In genomic region chr10:73495226-73495883, GRCh38 we compare ENCODE assay signal across 1 cellular context.
TF ChIP-seq lines count a peak whose summit lies in the region.

No MANE protein-coding gene starts in this region.

TF ChIP-seq in HEK293, 187 proteins besides CTCF, POLR2A, EP300 and RAD21 (continued from another document and continues in another):
- TF ChIP-seq, protein P1, sequence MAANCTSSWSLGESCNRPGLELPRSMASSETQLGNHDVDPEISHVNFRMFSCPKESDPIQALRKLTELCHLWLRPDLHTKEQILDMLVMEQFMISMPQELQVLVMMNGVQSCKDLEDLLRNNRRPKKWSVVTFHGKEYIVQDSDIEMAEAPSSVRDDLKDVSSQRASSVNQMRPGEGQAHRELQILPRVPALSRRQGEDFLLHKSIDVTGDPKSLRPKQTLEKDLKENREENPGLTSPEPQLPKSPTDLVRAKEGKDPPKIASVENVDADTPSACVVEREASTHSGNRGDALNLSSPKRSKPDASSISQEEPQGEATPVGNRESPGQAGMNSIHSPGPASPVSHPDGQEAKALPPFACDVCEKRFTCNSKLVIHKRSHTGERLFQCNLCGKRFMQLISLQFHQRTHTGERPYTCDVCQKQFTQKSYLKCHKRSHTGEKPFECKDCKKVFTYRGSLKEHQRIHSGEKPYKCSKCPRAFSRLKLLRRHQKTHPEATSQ (tag by site-specific recombination; IDR thresholded peaks at IDR 0.05), result no peak
- no peak for TF ChIP-seq ZNF350 (tag by site-specific recombination; IDR thresholded peaks at IDR 0.05)
- no peak for TF ChIP-seq ZNF837 (tag by site-specific recombination; IDR thresholded peaks at IDR 0.05)
- TF ChIP-seq ZNF510 (tag by site-specific recombination; IDR thresholded peaks at IDR 0.05; ENCODE audit: insufficient replicate concordance), result no peak
- no peak for TF ChIP-seq ZNF658 (tag by site-specific recombination; IDR thresholded peaks at IDR 0.05)
- TF ChIP-seq ZNF664 (tag by site-specific recombination; IDR thresholded peaks at IDR 0.05), result no peak
- no peak for TF ChIP-seq ZNF221 (tag by site-specific recombination; IDR thresholded peaks at IDR 0.05; ENCODE audit: borderline replicate concordance)
- no peak for TF ChIP-seq ATF2 (tag by site-specific recombination; IDR thresholded peaks at IDR 0.05; ENCODE audit: low read depth)
- TF ChIP-seq, protein P2, sequence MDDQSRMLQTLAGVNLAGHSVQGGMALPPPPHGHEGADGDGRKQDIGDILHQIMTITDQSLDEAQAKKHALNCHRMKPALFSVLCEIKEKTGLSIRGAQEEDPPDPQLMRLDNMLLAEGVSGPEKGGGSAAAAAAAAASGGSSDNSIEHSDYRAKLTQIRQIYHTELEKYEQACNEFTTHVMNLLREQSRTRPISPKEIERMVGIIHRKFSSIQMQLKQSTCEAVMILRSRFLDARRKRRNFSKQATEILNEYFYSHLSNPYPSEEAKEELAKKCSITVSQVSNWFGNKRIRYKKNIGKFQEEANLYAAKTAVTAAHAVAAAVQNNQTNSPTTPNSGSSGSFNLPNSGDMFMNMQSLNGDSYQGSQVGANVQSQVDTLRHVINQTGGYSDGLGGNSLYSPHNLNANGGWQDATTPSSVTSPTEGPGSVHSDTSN (CRISPR knock-in tag; IDR thresholded peaks at IDR 0.05), result no peak; the same call in 1 of the 2 replicates
- no peak for TF ChIP-seq ZNF239 (tag by site-specific recombination; IDR thresholded peaks at IDR 0.05)
- TF ChIP-seq, protein P3, sequence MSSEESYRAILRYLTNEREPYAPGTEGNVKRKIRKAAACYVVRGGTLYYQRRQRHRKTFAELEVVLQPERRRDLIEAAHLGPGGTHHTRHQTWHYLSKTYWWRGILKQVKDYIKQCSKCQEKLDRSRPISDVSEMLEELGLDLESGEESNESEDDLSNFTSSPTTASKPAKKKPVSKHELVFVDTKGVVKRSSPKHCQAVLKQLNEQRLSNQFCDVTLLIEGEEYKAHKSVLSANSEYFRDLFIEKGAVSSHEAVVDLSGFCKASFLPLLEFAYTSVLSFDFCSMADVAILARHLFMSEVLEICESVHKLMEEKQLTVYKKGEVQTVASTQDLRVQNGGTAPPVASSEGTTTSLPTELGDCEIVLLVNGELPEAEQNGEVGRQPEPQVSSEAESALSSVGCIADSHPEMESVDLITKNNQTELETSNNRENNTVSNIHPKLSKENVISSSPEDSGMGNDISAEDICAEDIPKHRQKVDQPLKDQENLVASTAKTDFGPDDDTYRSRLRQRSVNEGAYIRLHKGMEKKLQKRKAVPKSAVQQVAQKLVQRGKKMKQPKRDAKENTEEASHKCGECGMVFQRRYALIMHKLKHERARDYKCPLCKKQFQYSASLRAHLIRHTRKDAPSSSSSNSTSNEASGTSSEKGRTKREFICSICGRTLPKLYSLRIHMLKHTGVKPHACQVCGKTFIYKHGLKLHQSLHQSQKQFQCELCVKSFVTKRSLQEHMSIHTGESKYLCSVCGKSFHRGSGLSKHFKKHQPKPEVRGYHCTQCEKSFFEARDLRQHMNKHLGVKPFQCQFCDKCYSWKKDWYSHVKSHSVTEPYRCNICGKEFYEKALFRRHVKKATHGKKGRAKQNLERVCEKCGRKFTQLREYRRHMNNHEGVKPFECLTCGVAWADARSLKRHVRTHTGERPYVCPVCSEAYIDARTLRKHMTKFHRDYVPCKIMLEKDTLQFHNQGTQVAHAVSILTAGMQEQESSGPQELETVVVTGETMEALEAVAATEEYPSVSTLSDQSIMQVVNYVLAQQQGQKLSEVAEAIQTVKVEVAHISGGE (tag by site-specific recombination; conservative IDR thresholded peaks at IDR 0.05; ENCODE audit: low read depth), result peak; percentile 96
- TF ChIP-seq ZNF266 (tag by site-specific recombination; IDR thresholded peaks at IDR 0.05; ENCODE audit: low read depth), result no peak
- TF ChIP-seq GLIS1 (tag by site-specific recombination; IDR thresholded peaks at IDR 0.05), result peak; percentile 91
- TF ChIP-seq ZNF561 (tag by site-specific recombination; IDR thresholded peaks at IDR 0.05; ENCODE audit: borderline replicate concordance), result peak; percentile 51; the same call in 1 of the 2 replicates
- TF ChIP-seq SCRT1 (tag by site-specific recombination; IDR thresholded peaks at IDR 0.05; ENCODE audit: borderline replicate concordance), result no peak
- TF ChIP-seq ZNF184 (tag by site-specific recombination; IDR thresholded peaks at IDR 0.05), result no peak
- no peak for TF ChIP-seq ZNF48 (tag by site-specific recombination; IDR thresholded peaks at IDR 0.05)
- peak; percentile 86 for TF ChIP-seq PATZ1 (tag by site-specific recombination; IDR thresholded peaks at IDR 0.05)
- TF ChIP-seq SP3 (tag by site-specific recombination; IDR thresholded peaks at IDR 0.05), result peak; percentile 91
- TF ChIP-seq ZNF624 (tag by site-specific recombination; IDR thresholded peaks at IDR 0.05), result no peak
- TF ChIP-seq, protein P4, sequence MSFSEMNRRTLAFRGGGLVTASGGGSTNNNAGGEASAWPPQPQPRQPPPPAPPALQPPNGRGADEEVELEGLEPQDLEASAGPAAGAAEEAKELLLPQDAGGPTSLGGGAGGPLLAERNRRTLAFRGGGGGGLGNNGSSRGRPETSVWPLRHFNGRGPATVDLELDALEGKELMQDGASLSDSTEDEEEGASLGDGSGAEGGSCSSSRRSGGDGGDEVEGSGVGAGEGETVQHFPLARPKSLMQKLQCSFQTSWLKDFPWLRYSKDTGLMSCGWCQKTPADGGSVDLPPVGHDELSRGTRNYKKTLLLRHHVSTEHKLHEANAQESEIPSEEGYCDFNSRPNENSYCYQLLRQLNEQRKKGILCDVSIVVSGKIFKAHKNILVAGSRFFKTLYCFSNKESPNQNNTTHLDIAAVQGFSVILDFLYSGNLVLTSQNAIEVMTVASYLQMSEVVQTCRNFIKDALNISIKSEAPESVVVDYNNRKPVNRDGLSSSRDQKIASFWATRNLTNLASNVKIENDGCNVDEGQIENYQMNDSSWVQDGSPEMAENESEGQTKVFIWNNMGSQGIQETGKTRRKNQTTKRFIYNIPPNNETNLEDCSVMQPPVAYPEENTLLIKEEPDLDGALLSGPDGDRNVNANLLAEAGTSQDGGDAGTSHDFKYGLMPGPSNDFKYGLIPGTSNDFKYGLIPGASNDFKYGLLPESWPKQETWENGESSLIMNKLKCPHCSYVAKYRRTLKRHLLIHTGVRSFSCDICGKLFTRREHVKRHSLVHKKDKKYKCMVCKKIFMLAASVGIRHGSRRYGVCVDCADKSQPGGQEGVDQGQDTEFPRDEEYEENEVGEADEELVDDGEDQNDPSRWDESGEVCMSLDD (tag by site-specific recombination; IDR thresholded peaks at IDR 0.05), result peak; percentile 74; the same call in 1 of the 2 replicates
- TF ChIP-seq ZNF777 (tag by site-specific recombination; IDR thresholded peaks at IDR 0.05; ENCODE audit: borderline replicate concordance), result no peak
- TF ChIP-seq ZNF544 (tag by site-specific recombination; IDR thresholded peaks at IDR 0.05), result no peak
- TF ChIP-seq ZNF518A (tag by site-specific recombination; conservative IDR thresholded peaks at IDR 0.05; ENCODE audit: low read depth), result no peak
- TF ChIP-seq ZNF148 (tag by site-specific recombination; IDR thresholded peaks at IDR 0.05; ENCODE audit: borderline replicate concordance), result no peak
- TF ChIP-seq ZNF404 (tag by site-specific recombination; IDR thresholded peaks at IDR 0.05), result no peak
- TF ChIP-seq ZNF366 (tag by site-specific recombination; conservative IDR thresholded peaks at IDR 0.05), result no peak
- TF ChIP-seq HOXD13 (CRISPR knock-in tag; IDR thresholded peaks at IDR 0.05; ENCODE audit: borderline replicate concordance), result no peak
- TF ChIP-seq ZSCAN18 (tag by site-specific recombination; IDR thresholded peaks at IDR 0.05), result no peak
